28 cellular contexts compared by ENCODE assay signal in genomic region chr22:48706934-48707748, GRCh38.
"Had no signal": no experiment of that assay in that cellular context is flagged by ENCODE, and none has a peak within 500 bp of the region (broad histone marks: within the 10 kb centered on the region; RNA-seq: fewer than 3 reads in every experiment).

No MANE protein-coding gene starts in this region.

- DNase-seq: activated CD4-positive, alpha-beta T cell treated with anti-CD3 and anti-CD28 coated beads for 36 hours; activated CD4-positive, CD25-positive, alpha-beta regulatory T cell; activated CD8-positive, alpha-beta memory T cell treated with anti-CD3 and anti-CD28 coated beads, Interleukin-2, amount 10 ng/mL, durations not matched to agents 7 days and 5 days; activated CD8-positive, alpha-beta T cell treated with anti-CD3 and anti-CD28 coated beads, Interleukin-2, amount 10 ng/mL, durations not matched to agents 7 days and 5 days; activated gamma-delta T cell; activated naive CD4-positive, alpha-beta T cell treated with anti-CD3 and anti-CD28 coated beads, Interleukin-2, amount 10 ng/mL, durations not matched to agents 7 days and 5 days; activated naive CD8-positive, alpha-beta T cell treated with anti-CD3 and anti-CD28 coated beads, Interleukin-2, amount 50 U/mL, for 24 hours; amygdala; dermis blood vessel endothelial cell; effector CD8-positive, alpha-beta T cell; esophagus squamous epithelium; foreskin melanocyte; left ventricle myocardium superior; mammary epithelial cell; naive B cell; right lobe of liver; small intestine; stimulated activated CD4-positive, alpha-beta T cell treated with anti-CD3 and anti-CD28 coated beads, Interleukin-15, amount 100 ng/mL, for 24 hours; stimulated activated CD4-positive, alpha-beta T cell treated with anti-CD3 and anti-CD28 coated beads, Interleukin-2, amount 100 ng/mL, for 24 hours; stimulated activated naive CD4-positive, alpha-beta T cell; T-helper 1 cell had no signal

- H3K4me3 Mint-ChIP-seq: activated CD4-positive, alpha-beta T cell treated with anti-CD3 and anti-CD28 coated beads for 36 hours; activated CD8-positive, alpha-beta memory T cell treated with anti-CD3 and anti-CD28 coated beads, Interleukin-2, amount 10 ng/mL, durations not matched to agents 7 days and 5 days; activated CD8-positive, alpha-beta T cell treated with anti-CD3 and anti-CD28 coated beads, Interleukin-2, amount 10 ng/mL, durations not matched to agents 7 days and 5 days; activated naive CD4-positive, alpha-beta T cell treated with anti-CD3 and anti-CD28 coated beads, Interleukin-2, amount 10 ng/mL, durations not matched to agents 7 days and 5 days; activated naive CD8-positive, alpha-beta T cell treated with anti-CD3 and anti-CD28 coated beads, Interleukin-2, amount 50 U/mL, for 24 hours; central memory CD8-positive, alpha-beta T cell; naive B cell; neural progenitor cell; T-helper 2 cell treated with Interferon-gamma antibody and Interleukin-4, amounts not matched to agents 5 μg/mL and 100 μg/mL, for 36 hours had no signal

- H3K9me3 Mint-ChIP-seq: activated naive CD4-positive, alpha-beta T cell treated with anti-CD3 and anti-CD28 coated beads, Interleukin-2, amount 10 ng/mL, durations not matched to agents 7 days and 5 days; activated naive CD8-positive, alpha-beta T cell treated with anti-CD3 and anti-CD28 coated beads, Interleukin-2, amount 50 U/mL, for 24 hours; central memory CD8-positive, alpha-beta T cell; naive B cell; neural progenitor cell; T-helper 2 cell treated with Interferon-gamma antibody and Interleukin-4, amounts not matched to agents 5 μg/mL and 100 μg/mL, for 36 hours had no signal

- H3K27me3 Mint-ChIP-seq: activated CD4-positive, alpha-beta T cell treated with anti-CD3 and anti-CD28 coated beads for 36 hours; activated CD8-positive, alpha-beta memory T cell treated with anti-CD3 and anti-CD28 coated beads, Interleukin-2, amount 10 ng/mL, durations not matched to agents 7 days and 5 days; activated naive CD4-positive, alpha-beta T cell treated with anti-CD3 and anti-CD28 coated beads, Interleukin-2, amount 10 ng/mL, durations not matched to agents 7 days and 5 days; activated naive CD8-positive, alpha-beta T cell treated with anti-CD3 and anti-CD28 coated beads, Interleukin-2, amount 50 U/mL, for 24 hours; central memory CD8-positive, alpha-beta T cell; naive B cell had no signal

- H3K27ac ChIP-seq: breast epithelium, epithelial cell of prostate, esophagus squamous epithelium, neural progenitor cell, right lobe of liver, suprapubic skin, tibial artery had no signal

- H3K4me1 Mint-ChIP-seq: activated CD4-positive, alpha-beta T cell treated with anti-CD3 and anti-CD28 coated beads for 36 hours; activated CD8-positive, alpha-beta memory T cell treated with anti-CD3 and anti-CD28 coated beads, Interleukin-2, amount 10 ng/mL, durations not matched to agents 7 days and 5 days; activated naive CD4-positive, alpha-beta T cell treated with anti-CD3 and anti-CD28 coated beads, Interleukin-2, amount 10 ng/mL, durations not matched to agents 7 days and 5 days; activated naive CD8-positive, alpha-beta T cell treated with anti-CD3 and anti-CD28 coated beads, Interleukin-2, amount 50 U/mL, for 24 hours; central memory CD8-positive, alpha-beta T cell; naive B cell had no signal

- H3K36me3 Mint-ChIP-seq: activated CD8-positive, alpha-beta memory T cell treated with anti-CD3 and anti-CD28 coated beads, Interleukin-2, amount 10 ng/mL, durations not matched to agents 7 days and 5 days; activated naive CD4-positive, alpha-beta T cell treated with anti-CD3 and anti-CD28 coated beads, Interleukin-2, amount 10 ng/mL, durations not matched to agents 7 days and 5 days; naive B cell had no signal

- H3K4me3 ChIP-seq: breast epithelium, esophagus squamous epithelium, neural progenitor cell, right lobe of liver, suprapubic skin, tibial artery had no signal

- H3K27me3 ChIP-seq: breast epithelium, esophagus squamous epithelium, neural progenitor cell, right lobe of liver, suprapubic skin, tibial artery had no signal

- H3K27ac Mint-ChIP-seq: activated CD4-positive, alpha-beta T cell treated with anti-CD3 and anti-CD28 coated beads for 36 hours; activated CD8-positive, alpha-beta memory T cell treated with anti-CD3 and anti-CD28 coated beads, Interleukin-2, amount 10 ng/mL, durations not matched to agents 7 days and 5 days; activated CD8-positive, alpha-beta T cell treated with anti-CD3 and anti-CD28 coated beads, Interleukin-2, amount 10 ng/mL, durations not matched to agents 7 days and 5 days; activated naive CD4-positive, alpha-beta T cell treated with anti-CD3 and anti-CD28 coated beads, Interleukin-2, amount 10 ng/mL, durations not matched to agents 7 days and 5 days; activated naive CD8-positive, alpha-beta T cell treated with anti-CD3 and anti-CD28 coated beads, Interleukin-2, amount 50 U/mL, for 24 hours; neural progenitor cell; T-helper 2 cell treated with Interferon-gamma antibody and Interleukin-4, amounts not matched to agents 5 μg/mL and 100 μg/mL, for 36 hours had no signal
